ENCODE assay signal across 9 cellular contexts in the genomic region with DNA sequence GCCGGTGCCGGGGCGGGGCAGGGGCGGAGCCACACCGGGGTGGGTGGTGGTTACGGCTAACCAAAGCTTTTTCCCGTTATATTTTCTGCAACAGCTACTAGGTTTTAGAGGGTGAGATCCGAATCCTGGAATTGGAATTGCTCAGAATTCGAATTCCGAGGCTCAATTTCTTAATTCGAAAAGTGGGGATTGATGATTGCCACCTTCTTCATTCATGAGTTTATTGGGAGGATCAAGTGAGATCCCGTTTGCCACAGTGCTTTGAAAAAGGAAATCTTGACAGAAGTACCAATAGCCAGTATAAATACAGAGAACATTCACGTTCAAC. TPM values are rescaled to one million over a fixed set of nuclear protein-coding genes. Genes with fewer than 3 reads are reported as not detected.
DNase-seq lines count a peak whose midpoint lies in the region; ATAC-seq and TF ChIP-seq lines count a peak whose summit lies in the region.
"Had no signal": no experiment of that assay in that cellular context is flagged by ENCODE, and none has a peak within 500 bp of the region (broad histone marks: within the 10 kb centered on the region; RNA-seq: fewer than 3 reads in every experiment).

No MANE protein-coding gene starts in this region.

- H3K9ac ChIP-seq in muscle layer of colon (ENCODE audit: low read length), result peak overlapping the region; percentile 42

- peak overlapping the region; percentile 78 for H2AFZ ChIP-seq in ACC112 (ENCODE audit: low read length, unreplicated experiment)

- DNase-seq in body of pancreas (no peak), NCI-H128 (lab: John Stamatoyannopoulos, UW; ENCODE audit: unreplicated experiment) (no peak), NCI-H1048 (lab: John Stamatoyannopoulos, UW) (no peak), NCI-H1092 (lab: John Stamatoyannopoulos, UW) (no peak)

- H3K9me3 ChIP-seq in body of pancreas (no peaks in the 10 kb centered on the region), muscle layer of colon (ENCODE audit: low read length) (no peaks in the 10 kb centered on the region)

- H3K4me3 ChIP-seq in ACC112 (ENCODE audit: low read depth, low read length), result peak overlapping the region; percentile 98
- peak overlapping the region in 1 of 2 donors; percentile 62 for H3K4me3 ChIP-seq in body of pancreas
- peak overlapping the region; percentile 31 to 66 for H3K4me3 ChIP-seq in muscle layer of colon (ENCODE audit: low read depth in 1 of 2, low read length in 2 of 2)

- TF ChIP-seq CTCF in body of pancreas (IDR thresholded peaks at IDR 0.05), result no peak

- no peaks in the 10 kb centered on the region for H3K27me3 ChIP-seq in ACC112 (ENCODE audit: insufficient read depth, low read length)
- no peaks in the 10 kb centered on the region for H3K27me3 ChIP-seq in body of pancreas
- H3K27me3 ChIP-seq in muscle layer of colon (ENCODE audit: control insufficient read depth in 1 of 2, insufficient read depth in 2 of 2, low read length in 2 of 2), result no peaks in the 10 kb centered on the region

- H3K36me3 ChIP-seq in ACC112 (ENCODE audit: insufficient read depth, low read length) (no peaks in the 10 kb centered on the region), body of pancreas (replicated peaks in 1 of 2; ENCODE audit: insufficient read depth in 1 of 2, low read depth in 2 of 2) (no peaks in the 10 kb centered on the region), muscle layer of colon (ENCODE audit: insufficient read depth, low read length) (no peaks in the 10 kb centered on the region)

- peak overlapping the region; percentile 98 for H3K27ac ChIP-seq in ACC112 (ENCODE audit: low read depth, low read length)
- H3K27ac ChIP-seq in body of pancreas, result peak overlapping the region; percentile 88 to 100 (median 98)
- no peak overlapping the region for H3K27ac ChIP-seq in muscle layer of colon (ENCODE audit: low read depth, low read length)

- TF ChIP-seq POLR2A in body of pancreas (IDR thresholded peaks at IDR 0.05), result no peak

- H3K79me2 ChIP-seq in ACC112 (ENCODE audit: control insufficient read depth, insufficient read depth, low read length, unreplicated experiment), result peaks cover 4% of the 10 kb centered on the region

- peak; percentile 5 for ATAC-seq in HG03139 (IDR thresholded peaks at IDR 0.05; ENCODE audit: unreplicated experiment)
- no peak for ATAC-seq in body of pancreas
- ATAC-seq in HG02852 (IDR thresholded peaks at IDR 0.05; ENCODE audit: unreplicated experiment), result no peak

- intact Hi-C loops in body of pancreas (cut with DNase I), result no loop called here

- H3K4me1 ChIP-seq in ACC112 (ENCODE audit: control insufficient read depth, insufficient read depth, low read length, unreplicated experiment), result peaks cover 12% of the 10 kb centered on the region
- H3K4me1 ChIP-seq in body of pancreas, result peaks cover 19% of the 10 kb centered on the region
- H3K4me1 ChIP-seq in muscle layer of colon (ENCODE audit: insufficient read depth, low read length), result peaks cover 9% of the 10 kb centered on the region

- 0 to 1% methylated on average over 6 to 13 of the region's 13 CpGs for WGBS in body of pancreas, 2 donors

RNA-seq across cellular contexts. Expression of a gene that starts 0.2 kb away (rescaled TPM):
- total RNA-seq in body of pancreas, result 10 to 100 TPM; 12.2 to 12.5 TPM

RNA-seq across cellular contexts. Expression of a gene that starts 0.5 kb away (rescaled TPM):
- total RNA-seq in body of pancreas, result 10 to 100 TPM in 1 of 2 donors, 1 to 10 TPM in 1; 8.8 to 11.9 TPM

RNA-seq across cellular contexts. Expression of a gene that starts 29.0 kb away (rescaled TPM):
- total RNA-seq in body of pancreas, result 10 to 100 TPM in 1 of 2 donors, 1 to 10 TPM in 1; 6.7 to 12.9 TPM

RNA-seq across cellular contexts. Expression of a gene that starts 32.6 kb away (rescaled TPM):
- not detected for total RNA-seq in body of pancreas
- total RNA-seq: pulmonary artery endothelial cell had no signal

RNA-seq across cellular contexts. Expression of a gene that starts 50.4 kb away (rescaled TPM):
- 1 to 10 TPM; 2.0 to 2.1 TPM for total RNA-seq in body of pancreas
